In genomic region chr16:56911771-56912541, GRCh38 we compare ENCODE assay signal across 1 cellular context.
TF ChIP-seq lines count a peak whose summit lies in the region.

No MANE protein-coding gene starts in this region.

TF ChIP-seq in GM12878, 131 proteins besides CTCF, POLR2A, EP300 and RAD21 (continued from another document):
- TF ChIP-seq MAX (IDR thresholded peaks at IDR 0.05; ENCODE audit: low read depth, low read length) (peak; percentile 31; the same call in 1 of the 2 replicates), CBFB (IDR thresholded peaks at IDR 0.05; ENCODE audit: low read depth) (peak; percentile 79), ESRRA (IDR thresholded peaks at IDR 0.05; ENCODE audit: low read length) (peak; percentile 86; the same call in 1 of the 2 replicates), ATF3 (IDR thresholded peaks at IDR 0.05; ENCODE audit: borderline replicate concordance, extremely low read depth, low read depth, low read length) (no peak), POLR2AphosphoS5 (IDR thresholded peaks at IDR 0.05; ENCODE audit: low read length) (peak; percentile 22; the same call in 1 of the 2 replicates), HSF1 (IDR thresholded peaks at IDR 0.05; ENCODE audit: low read depth, low read length) (no peak), SP1 (IDR thresholded peaks at IDR 0.05; ENCODE audit: low read depth, low read length) (peak; percentile 86), MYC (IDR thresholded peaks at IDR 0.05; ENCODE audit: insufficient read depth, insufficient read length, insufficient replicate concordance, low read length, severe bottlenecking) (no peak), ZBTB11 (CRISPR knock-in tag; IDR thresholded peaks at IDR 0.05) (no peak), YY1 (IDR thresholded peaks at IDR 0.05; ENCODE audit: low read depth, low read length) (peak; percentile 34; the same call in 1 of the 2 replicates), NR2C1 (IDR thresholded peaks at IDR 0.05) (peak; percentile 70), PAX5 (IDR thresholded peaks at IDR 0.05; ENCODE audit: borderline replicate concordance, low read depth, low read length) (peak; percentile 96), SRF (IDR thresholded peaks at IDR 0.05; ENCODE audit: low read depth in 2 of 2, low read length in 2 of 2) (0 out of 4 replicates have a peak, but pooled peaks of 1 of the 2 experiments have one; percentile 6), NR2C2 (IDR thresholded peaks at IDR 0.05; ENCODE audit: borderline replicate concordance, control insufficient read depth, insufficient read length, low read depth) (no peak), MEF2A (IDR thresholded peaks at IDR 0.05; ENCODE audit: insufficient read depth, low read depth, low read length) (peak; percentile 76; the same call in 1 of the 2 replicates), USF2 (IDR thresholded peaks at IDR 0.05; ENCODE audit: borderline replicate concordance, low read depth, low read length) (no peak), BHLHE40 (IDR thresholded peaks at IDR 0.05; ENCODE audit: borderline replicate concordance in 1 of 2, low read depth in 2 of 2, low read length in 1 of 2) (peak; percentile 94 to 95), CREM (IDR thresholded peaks at IDR 0.05; ENCODE audit: low read depth) (peak; percentile 89), ETV6 (conservative IDR thresholded peaks at IDR 0.05 in 1 of 2, IDR thresholded peaks at IDR 0.05 in 1 of 2; ENCODE audit: borderline replicate concordance in 1 of 2, low read depth in 1 of 2) (peak in 1 of 2 experiments; percentile 66; a peak in 2 of 4 replicates), RUNX3 (IDR thresholded peaks at IDR 0.05; ENCODE audit: low read length) (peak; percentile 91), ZNF24 (IDR thresholded peaks at IDR 0.05) (no peak), BACH1 (IDR thresholded peaks at IDR 0.05; ENCODE audit: borderline replicate concordance) (peak; percentile 73; the same call in 1 of the 2 replicates), TCF12 (IDR thresholded peaks at IDR 0.05; ENCODE audit: low read depth, low read length) (peak; percentile 86), RELA (IDR thresholded peaks at IDR 0.05; ENCODE audit: borderline replicate concordance, partially characterized antibody) (no peak), SPI1 (IDR thresholded peaks at IDR 0.05; ENCODE audit: borderline replicate concordance, insufficient read depth, low read depth, low read length) (peak; percentile 99), NFIC (IDR thresholded peaks at IDR 0.05; ENCODE audit: low read depth, low read length) (peak; percentile 74; the same call in 1 of the 2 replicates), WRNIP1 (IDR thresholded peaks at IDR 0.05; ENCODE audit: borderline replicate concordance, low read depth, low read length) (no peak; the same call in 1 of the 2 replicates), POU2F2 (IDR thresholded peaks at IDR 0.05; ENCODE audit: borderline replicate concordance, low read depth, low read length) (peak; percentile 87; the same call in 2 of the 3 replicates), NR2F1 (conservative IDR thresholded peaks at IDR 0.05) (peak; percentile 99), IRF4 (IDR thresholded peaks at IDR 0.05; ENCODE audit: low read depth, low read length) (peak; percentile 85; the same call in 1 of the 2 replicates), SMC3 (IDR thresholded peaks at IDR 0.05; ENCODE audit: borderline replicate concordance, low read length) (peak; percentile 10; the same call in 1 of the 2 replicates), RB1 (IDR thresholded peaks at IDR 0.05; ENCODE audit: borderline replicate concordance) (0 out of 2 replicates have a peak, but pooled peaks have one; percentile 42), TCF3 (IDR thresholded peaks at IDR 0.05; ENCODE audit: borderline replicate concordance, insufficient read depth, low read depth, low read length) (peak; percentile 43), RCOR1 (conservative IDR thresholded peaks at IDR 0.05; ENCODE audit: low read depth, low read length) (0 out of 2 replicates have a peak, but pooled peaks have one; percentile 53), FOXM1 (IDR thresholded peaks at IDR 0.05; ENCODE audit: low read depth, low read length) (no peak; the same call in 1 of the 2 replicates), ZBED1 (IDR thresholded peaks at IDR 0.05; ENCODE audit: borderline replicate concordance) (peak; percentile 79; the same call in 1 of the 2 replicates), ZNF207 (IDR thresholded peaks at IDR 0.05; ENCODE audit: borderline replicate concordance) (0 out of 2 replicates have a peak, but pooled peaks have one; percentile 21), NRF1 (conservative IDR thresholded peaks at IDR 0.05; ENCODE audit: low read depth, low read length) (no peak), RELB (IDR thresholded peaks at IDR 0.05; ENCODE audit: low read depth) (peak; percentile 83), MLLT1 (IDR thresholded peaks at IDR 0.05) (0 out of 2 replicates have a peak, but pooled peaks have one; percentile 37), EED (IDR thresholded peaks at IDR 0.05; ENCODE audit: low read depth) (peak; percentile 96), CHD2 (IDR thresholded peaks at IDR 0.05; ENCODE audit: borderline replicate concordance, low read depth, low read length) (peak; percentile 93), SMAD1 (IDR thresholded peaks at IDR 0.05; ENCODE audit: low read depth, partially characterized antibody) (no peak), ASH2L (IDR thresholded peaks at IDR 0.05; ENCODE audit: borderline replicate concordance, low read depth) (no peak), ATF7 (IDR thresholded peaks at IDR 0.05; ENCODE audit: low read depth) (peak; percentile 81; the same call in 1 of the 2 replicates), LARP7 (IDR thresholded peaks at IDR 0.05) (peak; percentile 74; the same call in 1 of the 2 replicates)
